In the genomic region with DNA sequence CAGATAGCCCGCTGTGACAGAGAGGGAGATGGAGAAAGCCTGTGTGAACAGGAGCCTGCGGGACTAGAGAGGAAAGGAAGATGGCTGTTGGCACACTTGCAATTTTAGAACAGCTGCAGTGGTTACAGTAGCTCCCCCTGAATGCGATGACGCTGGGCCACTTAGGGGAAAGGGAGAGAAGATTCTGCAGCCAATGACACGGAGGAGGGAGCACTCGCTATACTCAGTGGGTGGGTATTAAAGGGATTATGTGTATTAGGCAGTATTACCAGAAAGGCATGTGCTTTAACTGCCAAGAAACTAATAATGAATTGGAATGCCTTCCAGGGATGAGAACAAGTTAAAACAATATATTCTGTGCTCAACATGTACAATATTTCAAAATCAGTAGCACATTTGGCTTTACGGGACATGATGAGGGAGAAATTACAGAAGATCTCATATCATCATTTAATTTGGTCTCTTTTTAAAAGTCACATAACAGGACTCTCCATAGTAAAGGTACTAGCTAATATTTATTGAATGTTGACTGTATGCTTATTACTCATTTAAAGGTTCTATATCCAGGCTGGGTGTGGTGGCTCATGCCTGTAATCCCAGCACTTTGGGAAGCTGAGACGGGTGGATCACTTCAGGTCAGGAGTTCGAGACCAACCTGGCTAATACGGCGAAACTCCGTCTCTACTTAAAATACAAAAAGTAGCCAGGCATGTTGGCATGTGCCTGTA, we compare ENCODE assay signal across 1 cellular context.
TF ChIP-seq lines count a peak whose summit lies in the region.

No MANE protein-coding gene starts in this region.

TF ChIP-seq in K562, 482 proteins besides CTCF, POLR2A, EP300 and RAD21 (continued from another document):
- no peak for TF ChIP-seq FOXA1 (IDR thresholded peaks at IDR 0.05; ENCODE audit: borderline replicate concordance)
